In genomic region chr6:68468244-68468884, GRCh38 we compare ENCODE assay signal across 15 cellular contexts.
A peak's percentile ranks its signal among the peaks of the same experiment; 100 is the strongest.
DNase-seq lines count a peak whose midpoint lies in the region; ATAC-seq and TF ChIP-seq lines count a peak whose summit lies in the region.
"Had no signal": no experiment of that assay in that cellular context is flagged by ENCODE, and none has a peak within 500 bp of the region (broad histone marks: within the 10 kb centered on the region; RNA-seq: fewer than 3 reads in every experiment).

No MANE protein-coding gene starts in this region.

- no TSS peak for BruUV-seq in Panc1 (replicated peaks; lab: Mats Ljungman, UMichigan)

- no peak; the same call in 1 of the 3 replicates for ATAC-seq in GM23338
- ATAC-seq in Panc1, result no peak
- no peak for ATAC-seq in CD8-positive, alpha-beta T cell
- no peak for ATAC-seq in HG03280 (IDR thresholded peaks at IDR 0.05; ENCODE audit: unreplicated experiment)
- ATAC-seq: naive thymus-derived CD4-positive, alpha-beta T cell had no signal

- H3K9me3 Mint-ChIP-seq in GM23338, result no peaks in the 10 kb centered on the region
- no peaks in the 10 kb centered on the region for H3K9me3 Mint-ChIP-seq in CD8-positive, alpha-beta T cell

- H4K20me1 ChIP-seq in GM23338 (replicated peaks; ENCODE audit: insufficient read depth), result no peaks in the 10 kb centered on the region

- no peaks in the 10 kb centered on the region for H3K79me2 ChIP-seq in GM23338 (replicated peaks; ENCODE audit: insufficient read depth)

- POLR2A ChIA-PET in Panc1 (lab: Charles Lee), result interaction anchor here (0.5 kb wide), 1 partner anchor 47 kb away, joined by 3 read pairs; no protein-coding TSS in a partner anchor
- POLR2A ChIA-PET in CD8-positive, alpha-beta T cell (lab: Charles Lee), result no interaction called here

- H3K9me2 ChIP-seq in GM23338 (ENCODE audit: insufficient read depth), result no peaks in the 10 kb centered on the region

- no peak overlapping the region for H3K27ac Mint-ChIP-seq in GM23338
- H3K27ac Mint-ChIP-seq in CD8-positive, alpha-beta T cell, result no peak overlapping the region
- H3K27ac Mint-ChIP-seq: CD14-positive monocyte; naive thymus-derived CD4-positive, alpha-beta T cell had no signal

- TF ChIP-seq CTCF in C4-2B (conservative IDR thresholded peaks at IDR 0.05) (peak; percentile 50), GM23338 (conservative IDR thresholded peaks at IDR 0.05; ENCODE audit: low read depth in 2 of 2) (peak; percentile 82 to 90), Panc1 (IDR thresholded peaks at IDR 0.05) (peak; percentile 49; the same call in 1 of the 2 replicates), epithelial cell of proximal tubule (conservative IDR thresholded peaks at IDR 0.05; ENCODE audit: low read depth, low read length) (peak; percentile 33), transverse colon (IDR thresholded peaks at IDR 0.05) (no peak)
- no peak for TF ChIP-seq CTCF in CD8-positive, alpha-beta T cell (IDR thresholded peaks at IDR 0.05)

- peak; percentile 56 for DNase-seq in GM23338 (ENCODE audit: low spot score)
- DNase-seq in Panc1 (ENCODE audit: low read depth, low spot score), result no peak
- no peak for DNase-seq in epithelial cell of proximal tubule (ENCODE audit: low read depth)
- no peak for DNase-seq in transverse colon
- DNase-seq in CD8-positive, alpha-beta T cell, result no peak
- DNase-seq in GOT3 (lab: John Stamatoyannopoulos, UW), result no peak
- DNase-seq: naive thymus-derived CD4-positive, alpha-beta T cell; NCI-H774; T1000; uterus had no signal

- CTCF ChIA-PET in Panc1 (lab: Charles Lee), result no interaction called here
- CTCF ChIA-PET in CD8-positive, alpha-beta T cell (lab: Charles Lee), result no interaction called here

- no peaks in the 10 kb centered on the region for H3K9me3 ChIP-seq in Panc1 (ENCODE audit: control insufficient read depth, insufficient read depth, low read depth, low read length)
- H3K9me3 ChIP-seq in transverse colon, result no peaks in the 10 kb centered on the region
- no peaks in the 10 kb centered on the region for H3K9me3 ChIP-seq in CD8-positive, alpha-beta T cell (ENCODE audit: low read length)
- H3K9me3 ChIP-seq: esophagus muscularis mucosa, uterus had no signal

- no peaks in the 10 kb centered on the region for H3K36me3 Mint-ChIP-seq in GM23338 (ENCODE audit: low read depth)
- no peaks in the 10 kb centered on the region for H3K36me3 Mint-ChIP-seq in CD8-positive, alpha-beta T cell
- H3K36me3 Mint-ChIP-seq: CD14-positive monocyte; naive thymus-derived CD4-positive, alpha-beta T cell had no signal

- H3K4me3 ChIP-seq in GM23338 (no peak overlapping the region), Panc1 (ENCODE audit: low read depth in 2 of 2, low read length in 2 of 2) (no peak overlapping the region), epithelial cell of proximal tubule (ENCODE audit: low read depth, low read length) (no peak overlapping the region), transverse colon (no peak overlapping the region)
- no peak overlapping the region for H3K4me3 ChIP-seq in CD8-positive, alpha-beta T cell (ENCODE audit: low read depth, low read length)
- H3K4me3 ChIP-seq: esophagus muscularis mucosa, skin epidermis, uterus had no signal

- no peak overlapping the region for H3K4me2 ChIP-seq in GM23338

- no peaks in the 10 kb centered on the region for H3K27me3 Mint-ChIP-seq in GM23338 (ENCODE audit: insufficient read depth, low read depth, poor library complexity)
- no peaks in the 10 kb centered on the region for H3K27me3 Mint-ChIP-seq in CD8-positive, alpha-beta T cell (ENCODE audit: low read depth)
- H3K27me3 Mint-ChIP-seq: naive thymus-derived CD4-positive, alpha-beta T cell had no signal

- no peaks in the 10 kb centered on the region for H3K4me1 ChIP-seq in GM23338 (ENCODE audit: insufficient read depth)
- no peaks in the 10 kb centered on the region for H3K4me1 ChIP-seq in Panc1 (ENCODE audit: control insufficient read depth, insufficient read depth, low read length)
- no peaks in the 10 kb centered on the region for H3K4me1 ChIP-seq in transverse colon
- H3K4me1 ChIP-seq in CD8-positive, alpha-beta T cell (ENCODE audit: insufficient read depth, low read length), result no peaks in the 10 kb centered on the region
- H3K4me1 ChIP-seq: esophagus muscularis mucosa, uterus had no signal

- H2AFZ ChIP-seq in GM23338, result no peak overlapping the region

- no peak for TF ChIP-seq POLR2A in transverse colon (IDR thresholded peaks at IDR 0.05)

- no peaks in the 10 kb centered on the region for H3K36me3 ChIP-seq in GM23338 (ENCODE audit: insufficient read depth)
- H3K36me3 ChIP-seq in Panc1 (ENCODE audit: control insufficient read depth, insufficient read depth, low read length), result no peaks in the 10 kb centered on the region
- H3K36me3 ChIP-seq in transverse colon, result no peaks in the 10 kb centered on the region
- H3K36me3 ChIP-seq in CD8-positive, alpha-beta T cell (ENCODE audit: insufficient read depth, low read length), result no peaks in the 10 kb centered on the region
- H3K36me3 ChIP-seq: esophagus muscularis mucosa, uterus had no signal

- in situ Hi-C loops in Panc1 (cut with HindIII; ENCODE audit: low pct_unique_long_range_greater_than_20kb, low sequenced_read_pairs) (no loop called here), transverse colon (cut with MboI; ENCODE audit: low pct_ligation_motif_present in 1 of 4, low pct_unique_long_range_greater_than_20kb in 1 of 4, low sequenced_read_pairs in 3 of 4) (no loop called here)

- H3F3A ChIP-seq in GM23338 (replicated peaks; ENCODE audit: low read depth), result no peaks in the 10 kb centered on the region

- H3K27ac ChIP-seq in C4-2B (no peak overlapping the region), GM23338 (ENCODE audit: low read depth) (no peak overlapping the region), Panc1 (ENCODE audit: low read length) (no peak overlapping the region), transverse colon (no peak overlapping the region)
- H3K27ac ChIP-seq in CD8-positive, alpha-beta T cell (ENCODE audit: low read depth, low read length), result no peak overlapping the region
- H3K27ac ChIP-seq: esophagus muscularis mucosa, skin epidermis, uterus had no signal

- intact Hi-C loops in Panc1 (cut with micrococcal nuclease; ENCODE audit: unreplicated experiment), result no loop called here
- intact Hi-C loops in transverse colon (cut with DNase I; ENCODE audit: low total_unique reads), result no loop called here
- intact Hi-C loops in CD8-positive, alpha-beta T cell (cut with DNase I, micrococcal nuclease), result no loop called here

- WGBS in transverse colon (ENCODE audit: low coverage in 1 of 2), 2 donors, result 44 to 45% methylated on average over 4 of the region's 4 CpGs

- TF ChIP-seq EP300 in transverse colon (IDR thresholded peaks at IDR 0.05; ENCODE audit: low read depth), result no peak

- H3K27me3 ChIP-seq in GM23338 (ENCODE audit: insufficient read depth) (no peaks in the 10 kb centered on the region), Panc1 (ENCODE audit: control insufficient read depth, insufficient read depth, low read length) (no peaks in the 10 kb centered on the region), transverse colon (no peaks in the 10 kb centered on the region)
- no peaks in the 10 kb centered on the region for H3K27me3 ChIP-seq in CD8-positive, alpha-beta T cell (ENCODE audit: insufficient read depth, low read length)
- H3K27me3 ChIP-seq: uterus had no signal

- no peaks in the 10 kb centered on the region for H3K4me1 Mint-ChIP-seq in GM23338
- no peaks in the 10 kb centered on the region for H3K4me1 Mint-ChIP-seq in CD8-positive, alpha-beta T cell (ENCODE audit: low read depth)
- H3K4me1 Mint-ChIP-seq: CD14-positive monocyte; naive thymus-derived CD4-positive, alpha-beta T cell had no signal

- no peak overlapping the region for H3K4me3 Mint-ChIP-seq in GM23338
- H3K4me3 Mint-ChIP-seq in CD8-positive, alpha-beta T cell, result no peak overlapping the region
- H3K4me3 Mint-ChIP-seq: CD14-positive monocyte; naive thymus-derived CD4-positive, alpha-beta T cell had no signal

TF ChIP-seq in GM23338, 12 proteins besides CTCF, POLR2A, EP300 and RAD21:
- TF ChIP-seq, protein P1, sequence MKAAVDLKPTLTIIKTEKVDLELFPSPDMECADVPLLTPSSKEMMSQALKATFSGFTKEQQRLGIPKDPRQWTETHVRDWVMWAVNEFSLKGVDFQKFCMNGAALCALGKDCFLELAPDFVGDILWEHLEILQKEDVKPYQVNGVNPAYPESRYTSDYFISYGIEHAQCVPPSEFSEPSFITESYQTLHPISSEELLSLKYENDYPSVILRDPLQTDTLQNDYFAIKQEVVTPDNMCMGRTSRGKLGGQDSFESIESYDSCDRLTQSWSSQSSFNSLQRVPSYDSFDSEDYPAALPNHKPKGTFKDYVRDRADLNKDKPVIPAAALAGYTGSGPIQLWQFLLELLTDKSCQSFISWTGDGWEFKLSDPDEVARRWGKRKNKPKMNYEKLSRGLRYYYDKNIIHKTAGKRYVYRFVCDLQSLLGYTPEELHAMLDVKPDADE (IDR thresholded peaks at IDR 0.05), result no peak
- TF ChIP-seq ZNF331 (CRISPR knock-in tag; IDR thresholded peaks at IDR 0.05; ENCODE audit: low read depth) (no peak), CREB1 (CRISPR knock-in tag; IDR thresholded peaks at IDR 0.05; ENCODE audit: low read depth) (no peak), ZNF114 (CRISPR knock-in tag; IDR thresholded peaks at IDR 0.05) (no peak), EZH2phosphoT487 (IDR thresholded peaks at IDR 0.05; ENCODE audit: unreplicated experiment) (no peak), EZH2 (IDR thresholded peaks at IDR 0.05; ENCODE audit: low read depth, unreplicated experiment) (no peak), NANOG (IDR thresholded peaks at IDR 0.05; ENCODE audit: borderline replicate concordance) (no peak), STAT1 (IDR thresholded peaks at IDR 0.05; ENCODE audit: unreplicated experiment) (no peak)
TF ChIP-seq in GM23338: peak in this region for 0.

Comparison
In these comparisons a context has a peak if more than half of its experiments do, and no peak if none do; other contexts are left out.
1. CTCF ChIP-seq: peak in C4-2B (single experiment), GM23338 (2 of 2), Panc1 (single experiment) and epithelial cell of proximal tubule (single experiment); none in transverse colon (0 of 5) and CD8-positive, alpha-beta T cell (single experiment).